Comparison of ENCODE assay signal across 11 cellular contexts in genomic region chr15:68652141-68652540, GRCh38.
A peak's percentile ranks its signal among the peaks of the same experiment; 100 is the strongest.
DNase-seq lines count a peak whose midpoint lies in the region; ATAC-seq and TF ChIP-seq lines count a peak whose summit lies in the region.
"Had no signal": no experiment of that assay in that cellular context is flagged by ENCODE, and none has a peak within 500 bp of the region (broad histone marks: within the 10 kb centered on the region; RNA-seq: fewer than 3 reads in every experiment).

No MANE protein-coding gene starts in this region.

- TF ChIP-seq CTCF in A673 (conservative IDR thresholded peaks at IDR 0.05; ENCODE audit: low read depth, low read length): no peak

- POLR2A ChIA-PET in A673 (lab: Charles Lee; ENCODE audit: low non-redundant PET): interaction anchor here (0.6 kb wide), 1 partner anchor 51 kb away, joined by 3 read pairs; no protein-coding TSS in a partner anchor

- H3K9me3 ChIP-seq in A673 (ENCODE audit: low read depth, low read length, poor library complexity, severe bottlenecking): no peaks in the 10 kb centered on the region
- H3K9me3 ChIP-seq: tibial artery had no signal

- no peak overlapping the region for H3K4me3 ChIP-seq in A673 (ENCODE audit: low read depth, low read length, poor library complexity, severe bottlenecking)
- H3K4me3 ChIP-seq: tibial artery had no signal

- intact Hi-C loops in A673 (cut with micrococcal nuclease; ENCODE audit: unreplicated experiment): no loop called here

- CTCF ChIA-PET in A673 (lab: Charles Lee): interaction anchor here (0.6 to 1.9 kb wide), 4 partner anchors 16 to 100 kb away, joined by 3 to 12 read pairs (median 3); no protein-coding TSS in a partner anchor

- no TSS peak for BruUV-seq in A673 (replicated peaks; lab: Mats Ljungman, UMichigan)

- peaks cover 36% of the 10 kb centered on the region for H3K4me1 ChIP-seq in A673 (ENCODE audit: insufficient read depth, low read length, poor library complexity, severe bottlenecking)
- H3K4me1 ChIP-seq: tibial artery had no signal

- peak; percentile 85 for DNase-seq in A673 (ENCODE audit: low spot score)
- DNase-seq in M059J (ENCODE audit: low read depth): peak; percentile 56
- peak in 51 of 61 donors; percentile 36 to 90 (median 72) for DNase-seq in caudate nucleus (lab: John Stamatoyannopoulos, UW)
- peak; percentile 84 for DNase-seq in midbrain (lab: John Stamatoyannopoulos, UW)
- DNase-seq in HK-2 (ENCODE audit: unreplicated experiment): no peak
- DNase-seq in AG08395 (ENCODE audit: low spot score): no peak
- DNase-seq: activated CD4-positive, alpha-beta memory T cell treated with anti-CD3 and anti-CD28 coated beads for 36 hours had no signal

- no peaks in the 10 kb centered on the region for H3K27me3 ChIP-seq in A673 (replicated peaks; ENCODE audit: insufficient read depth, low read depth, low read length, poor library complexity)
- H3K27me3 ChIP-seq: tibial artery had no signal

- H3K27ac ChIP-seq in A673 (ENCODE audit: low read depth, low read length, poor library complexity, severe bottlenecking) (peak overlapping the region; percentile 57), caudate nucleus (ENCODE audit: low read depth, low read length) (peak overlapping the region; percentile 99)
- H3K27ac ChIP-seq: C4-2B, tibial artery had no signal

- ATAC-seq in esophagus mucosa (no peak), HG03432 (IDR thresholded peaks at IDR 0.05; ENCODE audit: unreplicated experiment) (no peak)

- H3K36me3 ChIP-seq in A673 (ENCODE audit: insufficient read depth, low read length, poor library complexity, severe bottlenecking): no peaks in the 10 kb centered on the region
- H3K36me3 ChIP-seq: tibial artery had no signal

Comparison
In these comparisons a context has a peak if more than half of its experiments do, and no peak if none do; other contexts are left out.
1. DNase-seq: peak in A673 (single experiment), M059J (single experiment), caudate nucleus (51 of 61) and midbrain (single experiment); none in HK-2 (single experiment) and AG08395 (single experiment).